8 cellular contexts compared by ENCODE assay signal in the genomic region with DNA sequence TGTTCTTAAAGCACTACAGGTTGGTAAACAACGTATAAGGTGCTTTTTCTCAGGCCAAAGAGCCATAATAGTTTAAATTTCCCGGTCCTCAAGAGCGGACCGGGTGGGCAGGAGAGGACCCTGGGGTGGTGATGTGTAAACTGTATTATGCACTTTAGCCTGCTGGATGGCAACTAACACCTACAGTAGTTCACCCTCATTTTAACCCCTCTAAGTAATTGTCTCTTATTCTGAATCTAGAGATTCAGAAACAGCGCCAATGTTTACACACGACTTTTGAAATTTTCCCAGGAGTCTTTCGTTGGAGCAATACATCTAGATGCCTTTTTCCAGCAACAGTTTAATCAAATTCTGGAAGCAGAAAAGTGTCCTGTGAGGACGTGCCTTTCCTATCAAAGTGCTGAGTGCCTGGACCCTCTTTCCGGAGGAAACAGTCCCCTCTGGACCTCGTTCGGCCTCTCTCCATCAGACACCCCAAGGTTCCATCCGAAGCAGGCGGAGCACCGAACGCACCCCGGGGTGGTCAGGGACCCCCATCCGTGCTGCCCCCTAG. TPM values are rescaled to one million over a fixed set of nuclear protein-coding genes. Genes with fewer than 3 reads are reported as not detected.
DNase-seq lines count a peak whose midpoint lies in the region; ATAC-seq and TF ChIP-seq lines count a peak whose summit lies in the region.

No MANE protein-coding gene starts in this region.

- H3K9me3 ChIP-seq in heart right ventricle = no peaks in the 10 kb centered on the region
- H3K9me3 ChIP-seq in uterus = no peaks in the 10 kb centered on the region

- intact Hi-C loops in heart right ventricle (cut with DNase I) = no loop called here
- intact Hi-C loops in cardiac septum (cut with DNase I) = no loop called here
- intact Hi-C loops in uterus (cut with DNase I; ENCODE audit: low total_unique reads) = no loop called here

- DNase-seq in heart right ventricle (no peak), cardiac septum (ENCODE audit: low spot score) (no peak), memory B cell (ENCODE audit: low spot score in 2 of 2) (no peak), uterus (no peak), NCI-H2029 treated with DMSO at 0.1 percent for 48 hours (lab: John Stamatoyannopoulos, UW) (no peak)
- DNase-seq in stimulated activated CD4-positive, alpha-beta T cell treated with anti-CD3 and anti-CD28 coated beads, Interleukin-2, amount 100 ng/mL, for 24 hours = no peak

- TF ChIP-seq CTCF in heart right ventricle (IDR thresholded peaks at IDR 0.05) (no peak), brain (conservative IDR thresholded peaks at IDR 0.05) (no peak), uterus (IDR thresholded peaks at IDR 0.05) (no peak)

- H3K4me1 ChIP-seq in heart right ventricle (peaks cover 3 to 26% (median 20%) of the 10 kb centered on the region in 9 donors), uterus (peaks cover 0 to 5% of the 10 kb centered on the region in 2 donors)

- no peak for TF ChIP-seq POLR2A in uterus (IDR thresholded peaks at IDR 0.05)

- H3K27ac Mint-ChIP-seq in brain = peak overlapping the region in 2 of 5 experiments; percentile 14 to 32
- no peak overlapping the region for H3K27ac Mint-ChIP-seq in memory B cell

- H3K27me3 Mint-ChIP-seq in brain (peaks cover 75% of the 10 kb centered on the region), memory B cell (peaks cover 18% of the 10 kb centered on the region)

- ATAC-seq in heart right ventricle (peak in 1 of 8 donors; percentile 7), memory B cell (ENCODE audit: low read depth) (no peak), GM21825 (IDR thresholded peaks at IDR 0.05; ENCODE audit: unreplicated experiment) (no peak)

- H3K27me3 ChIP-seq in heart right ventricle (peaks cover 0 to 63% (median 48%) of the 10 kb centered on the region in 7 donors), uterus (peaks cover 0 to 9% of the 10 kb centered on the region in 2 donors)

- H3K27ac ChIP-seq in heart right ventricle (no peak overlapping the region), uterus (no peak overlapping the region)

- 11 to 12% methylated on average over 17 of the region's 17 CpGs for WGBS in heart right ventricle, 2 donors

- H3K9me3 Mint-ChIP-seq in brain (peaks cover 0 to 4% (median 0%) of the 10 kb centered on the region in 5 experiments), memory B cell (no peaks in the 10 kb centered on the region)

- no peaks in the 10 kb centered on the region for H3K36me3 Mint-ChIP-seq in brain
- no peaks in the 10 kb centered on the region for H3K36me3 Mint-ChIP-seq in memory B cell

- H3K36me3 ChIP-seq in heart right ventricle (no peaks in the 10 kb centered on the region), uterus (no peaks in the 10 kb centered on the region)

- H3K4me3 Mint-ChIP-seq in brain (peak overlapping the region; percentile 85 to 90 (median 86)), memory B cell (peak overlapping the region; percentile 83)

- peak overlapping the region; percentile 54 to 72 (median 64) for H3K4me3 ChIP-seq in heart right ventricle
- H3K4me3 ChIP-seq in uterus = peak overlapping the region; percentile 19 to 36

- peaks cover 3% of the 10 kb centered on the region for H3K4me1 Mint-ChIP-seq in brain
- H3K4me1 Mint-ChIP-seq in memory B cell = peaks cover 5% of the 10 kb centered on the region

RNA-seq across cellular contexts. Expression of a gene that starts 0.7 kb away (rescaled TPM):
- total RNA-seq in heart right ventricle (1 to 10 TPM in 9 of 10 donors, under 1 TPM in 1; 0.98 to 3.1 (median 1.9) TPM), cardiac septum (0.51 TPM), uterus (10 to 100 TPM in 2 of 4 donors, 1 to 10 TPM in 2; 3.9 to 29.5 (median 7.8) TPM)
- polyA plus RNA-seq in heart right ventricle (1 to 10 TPM in 1 of 2 donors, under 1 TPM in 1; 0.30 to 6.5 TPM), brain (ENCODE audit: insufficient read depth, low read depth, low replicate concordance) (4.2 TPM)
